22 cellular contexts compared by ENCODE assay signal in genomic region chr2:135829420-135829983, GRCh38. TPM values are rescaled to one million over a fixed set of nuclear protein-coding genes. Genes with fewer than 3 reads are reported as not detected.
DNase-seq lines count a peak whose midpoint lies in the region; ATAC-seq and TF ChIP-seq lines count a peak whose summit lies in the region.
"Had no signal": no experiment of that assay in that cellular context is flagged by ENCODE, and none has a peak within 500 bp of the region (broad histone marks: within the 10 kb centered on the region; RNA-seq: fewer than 3 reads in every experiment).

No MANE protein-coding gene starts in this region.

- TF ChIP-seq POLR2A in erythroblast (IDR thresholded peaks at IDR 0.05; ENCODE audit: low read length) = no peak

- DNase-seq in NCI-H1105 (lab: John Stamatoyannopoulos, UW) = peak; percentile 85
- peak; percentile 39 for DNase-seq in NCI-H187 treated with DMSO at 0.1 percent for 48 hours (lab: John Stamatoyannopoulos, UW)
- DNase-seq in NCI-H345 treated with DMSO at 0.1 percent for 48 hours (lab: John Stamatoyannopoulos, UW; ENCODE audit: unreplicated experiment) = peak; percentile 51
- DNase-seq in glutamatergic neuron = no peak
- DNase-seq in erythroblast (lab: John Stamatoyannopoulos, UW) = no peak
- DNase-seq: activated CD4-positive, alpha-beta memory T cell treated with anti-CD3 and anti-CD28 coated beads for 36 hours; activated effector memory CD4-positive, alpha-beta T cell treated with anti-CD3 and anti-CD28 coated beads, Interleukin-2, amount 50 U/mL, for 16 hours; AML-193; CD8-positive, alpha-beta memory T cell; foreskin melanocyte; NCI-H446 treated with DMSO at 0.1 percent for 48 hours; ovary; stimulated activated CD4-positive, alpha-beta T cell treated with anti-CD3 and anti-CD28 coated beads, Interleukin-12 subunit alpha, Interleukin-12 subunit beta, amount 100 ng/mL, for 4 hours; T-helper 9 cell had no signal

- H3K27ac Mint-ChIP-seq in glutamatergic neuron (ENCODE audit: unreplicated experiment) = no peak overlapping the region
- H3K27ac Mint-ChIP-seq: activated CD4-positive, alpha-beta memory T cell treated with anti-CD3 and anti-CD28 coated beads for 36 hours; natural killer cell treated with Interleukin-12 subunit alpha and Interleukin-12 subunit beta and Interleukin-15 and Interleukin-18, amount 100 ng/mL, for 72 hours; stimulated activated naive CD8-positive, alpha-beta T cell treated with anti-CD3 and anti-CD28 coated beads, Interleukin-15, Interleukin-2, amounts not matched to agents 100 ng/mL and 50 ng/mL, for 24 hours; WTC11 had no signal

- H3K4me1 Mint-ChIP-seq in glutamatergic neuron (ENCODE audit: low read depth, unreplicated experiment) = peaks cover 16% of the 10 kb centered on the region
- H3K4me1 Mint-ChIP-seq: CD8-positive, alpha-beta memory T cell; WTC11 had no signal

- ATAC-seq in GM21717 (IDR thresholded peaks at IDR 0.05; ENCODE audit: unreplicated experiment) (no peak), HG03280 (IDR thresholded peaks at IDR 0.05; ENCODE audit: unreplicated experiment) (no peak)
- ATAC-seq: WTC11 had no signal

- peaks cover 2% of the 10 kb centered on the region for H3K9me3 Mint-ChIP-seq in glutamatergic neuron (ENCODE audit: unreplicated experiment)
- H3K9me3 Mint-ChIP-seq: activated CD4-positive, alpha-beta memory T cell treated with anti-CD3 and anti-CD28 coated beads for 36 hours; CD8-positive, alpha-beta memory T cell; natural killer cell treated with Interleukin-12 subunit alpha and Interleukin-12 subunit beta and Interleukin-15 and Interleukin-18, amount 100 ng/mL, for 72 hours; stimulated activated naive CD8-positive, alpha-beta T cell treated with anti-CD3 and anti-CD28 coated beads, Interleukin-15, Interleukin-2, amounts not matched to agents 100 ng/mL and 50 ng/mL, for 24 hours had no signal

- H3K27me3 Mint-ChIP-seq in glutamatergic neuron (ENCODE audit: unreplicated experiment) = peaks cover 3% of the 10 kb centered on the region
- H3K27me3 Mint-ChIP-seq: activated CD4-positive, alpha-beta memory T cell treated with anti-CD3 and anti-CD28 coated beads for 36 hours; CD8-positive, alpha-beta memory T cell; natural killer cell treated with Interleukin-12 subunit alpha and Interleukin-12 subunit beta and Interleukin-15 and Interleukin-18, amount 100 ng/mL, for 72 hours; stimulated activated naive CD8-positive, alpha-beta T cell treated with anti-CD3 and anti-CD28 coated beads, Interleukin-15, Interleukin-2, amounts not matched to agents 100 ng/mL and 50 ng/mL, for 24 hours had no signal

- H3K4me3 Mint-ChIP-seq in glutamatergic neuron (ENCODE audit: unreplicated experiment) = peak overlapping the region; percentile 13
- H3K4me3 Mint-ChIP-seq: activated CD4-positive, alpha-beta memory T cell treated with anti-CD3 and anti-CD28 coated beads for 36 hours; CD8-positive, alpha-beta memory T cell; natural killer cell treated with Interleukin-12 subunit alpha and Interleukin-12 subunit beta and Interleukin-15 and Interleukin-18, amount 100 ng/mL, for 72 hours; stimulated activated naive CD8-positive, alpha-beta T cell treated with anti-CD3 and anti-CD28 coated beads, Interleukin-15, Interleukin-2, amounts not matched to agents 100 ng/mL and 50 ng/mL, for 24 hours; WTC11 had no signal

- TF ChIP-seq CTCF in glutamatergic neuron (IDR thresholded peaks at IDR 0.05; ENCODE audit: partially characterized antibody, unreplicated experiment) = no peak

- no peaks in the 10 kb centered on the region for H3K36me3 Mint-ChIP-seq in glutamatergic neuron (ENCODE audit: unreplicated experiment)
- H3K36me3 Mint-ChIP-seq: activated CD4-positive, alpha-beta memory T cell treated with anti-CD3 and anti-CD28 coated beads for 36 hours; CD8-positive, alpha-beta memory T cell; natural killer cell treated with Interleukin-12 subunit alpha and Interleukin-12 subunit beta and Interleukin-15 and Interleukin-18, amount 100 ng/mL, for 72 hours; WTC11 had no signal

RNA-seq across cellular contexts. Expression of gene LCT, which starts 7.5 kb away (rescaled TPM):
- total RNA-seq in glutamatergic neuron (ENCODE audit: unreplicated experiment) = not detected
- total RNA-seq: epithelial cell of proximal tubule, liver, right atrium auricular region had no signal

RNA-seq across cellular contexts. Expression of gene MCM6, which starts 46.7 kb away (rescaled TPM):
- total RNA-seq in glutamatergic neuron (ENCODE audit: unreplicated experiment) = 11.7 TPM

Comparison
In these comparisons a context has a peak if more than half of its experiments do, and no peak if none do; other contexts are left out.
1. DNase-seq: peak in NCI-H1105 (single experiment), NCI-H187 treated with DMSO at 0.1 percent for 48 hours (single experiment) and NCI-H345 treated with DMSO at 0.1 percent for 48 hours (single experiment); none in glutamatergic neuron (single experiment) and erythroblast (0 of 2).